Comparison of ENCODE assay signal across 12 cellular contexts in genomic region chr15:27019687-27020086, GRCh38. TPM values are rescaled to one million over a fixed set of nuclear protein-coding genes. Genes with fewer than 3 reads are reported as not detected.
"Had no signal": no experiment of that assay in that cellular context is flagged by ENCODE, and none has a peak within 500 bp of the region (broad histone marks: within the 10 kb centered on the region; RNA-seq: fewer than 3 reads in every experiment).

No MANE protein-coding gene starts in this region.

- H3K9ac ChIP-seq: GM23248 had no signal

- FAIRE-seq: H1, H54 had no signal

- H3K27ac Mint-ChIP-seq: H9, HFFc6 had no signal

- H3K4me2 ChIP-seq: GM23338 had no signal

- H3K36me3 ChIP-seq: HAP-1 had no signal

- H3K9me3 ChIP-seq: HAP-1 had no signal

- H3K4me1 Mint-ChIP-seq: GM23338, H9 had no signal

- H3K27ac ChIP-seq: GM23248 had no signal

- DNase-seq: GM23248, GOT3, H7, H9, HCEC 1CT, HFFc6 had no signal

- H3K4me3 Mint-ChIP-seq: GM23338, H9, HFFc6 had no signal

- H2AFZ ChIP-seq: GM23248, GM23338 had no signal

- ATAC-seq: GM23338, HCT116 had no signal

- H3K4me3 ChIP-seq: GM23248, GM23338, HAP-1 had no signal

- H3K4me1 ChIP-seq: HAP-1 had no signal

RNA-seq across cellular contexts. Expression of gene GABRG3, which starts 48.7 kb away (rescaled TPM):
- total RNA-seq: GM23248, H4, HFFc6 had no signal
- polyA plus RNA-seq: GM23248 had no signal
